ENCODE assay signal across 8 cellular contexts in genomic region chr19:18373892-18374629, GRCh38. TPM values are rescaled to one million over a fixed set of nuclear protein-coding genes. Genes with fewer than 3 reads are reported as not detected.
A peak's percentile ranks its signal among the peaks of the same experiment; 100 is the strongest.
DNase-seq lines count a peak whose midpoint lies in the region; ATAC-seq and TF ChIP-seq lines count a peak whose summit lies in the region.

No MANE protein-coding gene starts in this region.

- intact Hi-C loops in PC-3 (cut with micrococcal nuclease) (no loop called here), heart right ventricle (cut with DNase I) (no loop called here), posterior cingulate gyrus (cut with DNase I) (no loop called here), aorta (cut with DNase I) (loop anchor here in 1 of 2 donors (1.0 kb wide), 1 partner anchor 9 kb away; no protein-coding TSS in a partner anchor)

- H3K4me3 Mint-ChIP-seq in activated naive CD8-positive, alpha-beta T cell treated with anti-CD3 and anti-CD28 coated beads, Interleukin-2, amount 10 ng/mL, durations not matched to agents 7 days and 5 days: peak overlapping the region; percentile 62

- H3K27ac Mint-ChIP-seq in activated naive CD8-positive, alpha-beta T cell treated with anti-CD3 and anti-CD28 coated beads, Interleukin-2, amount 10 ng/mL, durations not matched to agents 7 days and 5 days: peak overlapping the region; percentile 88

- H3K79me2 ChIP-seq in PC-3 (ENCODE audit: low read length): no peaks in the 10 kb centered on the region

- peak; percentile 89 for ATAC-seq in GM19351 (IDR thresholded peaks at IDR 0.05; ENCODE audit: unreplicated experiment)
- peak; percentile 42 for ATAC-seq in HG03469 (IDR thresholded peaks at IDR 0.05; ENCODE audit: unreplicated experiment)
- ATAC-seq in PC-3: peak; percentile 93
- ATAC-seq in activated naive CD8-positive, alpha-beta T cell treated with anti-CD3 and anti-CD28 coated beads, Interleukin-2, amount 10 ng/mL, durations not matched to agents 7 days and 5 days (ENCODE audit: low read depth): peak; percentile 89
- peak; percentile 95 to 99 (median 97) for ATAC-seq in heart right ventricle
- ATAC-seq in aorta (ENCODE audit: low FRiP score): peak; percentile 92

- H3K9me3 Mint-ChIP-seq in activated naive CD8-positive, alpha-beta T cell treated with anti-CD3 and anti-CD28 coated beads, Interleukin-2, amount 10 ng/mL, durations not matched to agents 7 days and 5 days: no peaks in the 10 kb centered on the region

- CTCF ChIA-PET in PC-3 (lab: Charles Lee): interaction anchor here (0.5 to 0.8 kb wide), 2 partner anchors 12 to 13 kb away, joined by 4 to 14 read pairs; partner anchors contain the start of gene GDF15

- H3K4me2 ChIP-seq in PC-3 (ENCODE audit: low read length): peak overlapping the region; percentile 61

- DNase-seq in CMK (ENCODE audit: low read depth) (peak; percentile 94), PC-3 (peak; percentile 90), heart right ventricle (peak; percentile 85 to 95), posterior cingulate gyrus (peak in 9 of 10 donors; percentile 29 to 93 (median 56)), aorta (peak; percentile 96 to 99)
- peak; percentile 74 for DNase-seq in activated naive CD8-positive, alpha-beta T cell treated with anti-CD3 and anti-CD28 coated beads, Interleukin-2, amount 10 ng/mL, durations not matched to agents 7 days and 5 days

- H3K27me3 Mint-ChIP-seq in activated naive CD8-positive, alpha-beta T cell treated with anti-CD3 and anti-CD28 coated beads, Interleukin-2, amount 10 ng/mL, durations not matched to agents 7 days and 5 days: peaks cover 1% of the 10 kb centered on the region

- no peaks in the 10 kb centered on the region for H3K9me2 ChIP-seq in PC-3 (replicated peaks; ENCODE audit: low read length)

- BruUV-seq in PC-3 (replicated peaks; lab: Mats Ljungman, UMichigan): TSS peak; percentile 85

- H3K36me3 Mint-ChIP-seq in activated naive CD8-positive, alpha-beta T cell treated with anti-CD3 and anti-CD28 coated beads, Interleukin-2, amount 10 ng/mL, durations not matched to agents 7 days and 5 days: no peaks in the 10 kb centered on the region

- POLR2A ChIA-PET in PC-3 (lab: Charles Lee; ENCODE audit: unreplicated experiment): no interaction called here
- POLR2A ChIA-PET in activated naive CD8-positive, alpha-beta T cell treated with anti-CD3 and anti-CD28 coated beads, Interleukin-2, amount 10 ng/mL, durations not matched to agents 7 days and 5 days (lab: Charles Lee): interaction anchor here (0.5 to 1.6 kb wide), 2 partner anchors 20 to 43 kb away, joined by 4 to 6 read pairs; no protein-coding TSS in a partner anchor

- H3F3A ChIP-seq in PC-3 (ENCODE audit: low read length, unreplicated experiment): no peaks in the 10 kb centered on the region

- H4K20me1 ChIP-seq in PC-3 (ENCODE audit: low read length): no peaks in the 10 kb centered on the region

- no peak for TF ChIP-seq CTCF in PC-3 (conservative IDR thresholded peaks at IDR 0.05; ENCODE audit: low read depth, low read length)
- no peak for TF ChIP-seq CTCF in heart right ventricle (IDR thresholded peaks at IDR 0.05)

- H3K36me3 ChIP-seq in PC-3 (ENCODE audit: low read depth, low read length) (no peaks in the 10 kb centered on the region), heart right ventricle (no peaks in the 10 kb centered on the region), aorta (ENCODE audit: control insufficient read depth in 1 of 2, insufficient read depth in 2 of 2, low read length in 1 of 2) (no peaks in the 10 kb centered on the region)

- no peaks in the 10 kb centered on the region for H3K27me3 ChIP-seq in PC-3 (ENCODE audit: low read length)
- H3K27me3 ChIP-seq in heart right ventricle: no peaks in the 10 kb centered on the region
- H3K27me3 ChIP-seq in aorta (ENCODE audit: control insufficient read depth in 1 of 2, insufficient read depth in 2 of 2, low read length in 1 of 2): no peaks in the 10 kb centered on the region

- 21 to 25% methylated on average over 17 of the region's 17 CpGs for WGBS in heart right ventricle, 2 donors
- WGBS in aorta, 2 donors: 32 to 34% methylated on average over 16 to 17 of the region's 17 CpGs

- H3K4me3 ChIP-seq in PC-3 (ENCODE audit: low read length): no peak overlapping the region
- peak overlapping the region in 2 of 10 donors; percentile 2 to 15 for H3K4me3 ChIP-seq in heart right ventricle
- no peak overlapping the region for H3K4me3 ChIP-seq in aorta (ENCODE audit: low read length in 2 of 2)

- H3K9me3 ChIP-seq in PC-3 (ENCODE audit: low read length) (no peaks in the 10 kb centered on the region), heart right ventricle (no peaks in the 10 kb centered on the region), aorta (ENCODE audit: control insufficient read depth, low read length) (no peaks in the 10 kb centered on the region)

- peaks cover 38% of the 10 kb centered on the region for H3K4me1 ChIP-seq in PC-3 (ENCODE audit: insufficient read depth, low read length)
- peaks cover 10 to 44% (median 25%) of the 10 kb centered on the region in 9 donors for H3K4me1 ChIP-seq in heart right ventricle
- H3K4me1 ChIP-seq in aorta (ENCODE audit: control insufficient read depth in 1 of 2, insufficient read depth in 2 of 2, low read length in 2 of 2): no peaks in the 10 kb centered on the region

- H3K27ac ChIP-seq in PC-3 (ENCODE audit: low read length): peak overlapping the region; percentile 76
- peak overlapping the region in 9 of 10 donors; percentile 41 to 91 (median 83) for H3K27ac ChIP-seq in heart right ventricle
- peak overlapping the region in 1 of 2 donors; percentile 46 for H3K27ac ChIP-seq in aorta (ENCODE audit: low read depth in 1 of 2, low read length in 2 of 2)

- H3K9ac ChIP-seq in PC-3 (ENCODE audit: low read length): peak overlapping the region; percentile 53

- peak overlapping the region; percentile 69 for H2AFZ ChIP-seq in PC-3 (ENCODE audit: low read length)

- H3K4me1 Mint-ChIP-seq in activated naive CD8-positive, alpha-beta T cell treated with anti-CD3 and anti-CD28 coated beads, Interleukin-2, amount 10 ng/mL, durations not matched to agents 7 days and 5 days: peaks cover 11% of the 10 kb centered on the region

RNA-seq across cellular contexts. Expression of gene GDF15, which starts 11.9 kb away (rescaled TPM):
- total RNA-seq in PC-3 (2014; rRNA removed) (84.3 and 105 TPM in 2 replicates), heart right ventricle (1 to 10 TPM in 4 of 10 donors, under 1 TPM in 6; 0.44 to 2.5 (median 0.79) TPM), aorta (1 to 10 TPM; 4.2 to 9.8 TPM)
- under 1 TPM; 0.34 to 0.75 TPM for total RNA-seq in activated naive CD8-positive, alpha-beta T cell treated with anti-CD3 and anti-CD28 coated beads, Interleukin-2, amount 10 ng/mL, durations not matched to agents 7 days and 5 days
- polyA plus RNA-seq in heart right ventricle (under 1 TPM; 0.44 to 0.62 TPM), aorta (1 to 10 TPM; 2.8 to 3.2 TPM)

RNA-seq across cellular contexts. Expression of gene LRRC25, which starts 23.4 kb away (rescaled TPM):
- not detected in 2 replicates for total RNA-seq in PC-3 (2014; rRNA removed)
- 1 to 10 TPM; 1.2 to 1.6 TPM for total RNA-seq in activated naive CD8-positive, alpha-beta T cell treated with anti-CD3 and anti-CD28 coated beads, Interleukin-2, amount 10 ng/mL, durations not matched to agents 7 days and 5 days
- 10 to 100 TPM in 1 of 10 donors, 1 to 10 TPM in 7, under 1 TPM in 2; 0.57 to 13.3 (median 1.8) TPM for total RNA-seq in heart right ventricle
- 1 to 10 TPM; 1.1 to 2.2 TPM for polyA plus RNA-seq in heart right ventricle
- 10 to 100 TPM in 1 of 2 donors, 1 to 10 TPM in 1; 7.7 to 15.6 TPM for total RNA-seq in aorta
- 1 to 10 TPM; 2.2 to 7.4 TPM for polyA plus RNA-seq in aorta

RNA-seq across cellular contexts. Expression of gene PGPEP1, which starts 33.7 kb away (rescaled TPM):
- total RNA-seq in PC-3 (2014; rRNA removed): 9.6 and 11.4 TPM in 2 replicates
- total RNA-seq in activated naive CD8-positive, alpha-beta T cell treated with anti-CD3 and anti-CD28 coated beads, Interleukin-2, amount 10 ng/mL, durations not matched to agents 7 days and 5 days: 10 to 100 TPM; 41.3 to 45.7 TPM
- total RNA-seq in heart right ventricle: 10 to 100 TPM; 36.0 to 61.3 (median 46.8) TPM
- polyA plus RNA-seq in heart right ventricle: 10 to 100 TPM; 10.0 to 27.2 TPM
- 10 to 100 TPM; 41.5 to 46.9 TPM for total RNA-seq in aorta
- polyA plus RNA-seq in aorta: 10 to 100 TPM; 19.2 to 25.3 TPM

RNA-seq across cellular contexts. Expression of gene SSBP4, which starts 45.1 kb away (rescaled TPM):
- 97.5 and 99.9 TPM in 2 replicates for total RNA-seq in PC-3 (2014; rRNA removed)
- total RNA-seq in activated naive CD8-positive, alpha-beta T cell treated with anti-CD3 and anti-CD28 coated beads, Interleukin-2, amount 10 ng/mL, durations not matched to agents 7 days and 5 days: 100 to 1,000 TPM; 152 to 158 TPM
- 10 to 100 TPM; 17.6 to 47.1 (median 27.3) TPM for total RNA-seq in heart right ventricle
- polyA plus RNA-seq in heart right ventricle: 10 to 100 TPM; 41.3 to 51.6 TPM
- 10 to 100 TPM; 51.4 to 89.4 TPM for total RNA-seq in aorta
- polyA plus RNA-seq in aorta: 100 to 1,000 TPM in 1 of 2 donors, 10 to 100 TPM in 1; 40.6 to 150 TPM

RNA-seq across cellular contexts. Expression of gene LSM4, which starts 51.2 kb away (rescaled TPM):
- total RNA-seq in PC-3 (2014; rRNA removed) (713 and 856 TPM in 2 replicates), heart right ventricle (100 to 1,000 TPM in 1 of 10 donors, 10 to 100 TPM in 9; 73.2 to 114 (median 93.3) TPM), aorta (10 to 100 TPM; 32.2 to 34.5 TPM)
- total RNA-seq in activated naive CD8-positive, alpha-beta T cell treated with anti-CD3 and anti-CD28 coated beads, Interleukin-2, amount 10 ng/mL, durations not matched to agents 7 days and 5 days: 100 to 1,000 TPM; 151 to 157 TPM
- polyA plus RNA-seq in heart right ventricle (100 to 1,000 TPM; 135 to 163 TPM), aorta (10 to 100 TPM; 58.6 to 91.8 TPM)

Comparison
In these comparisons a context has a peak if more than half of its experiments do, and no peak if none do; other contexts are left out.
1. ATAC-seq: peak in every context shown above with its lines; median percentile 97 in heart right ventricle; 93 in PC-3; 92 in aorta; 89 in GM19351; 89 in activated naive CD8-positive, alpha-beta T cell treated with anti-CD3 and anti-CD28 coated beads, Interleukin-2, amount 10 ng/mL, durations not matched to agents 7 days and 5 days; 42 in HG03469.